23 cellular contexts compared by ENCODE assay signal in genomic region chrX:117532339-117532738, GRCh38.
"Had no signal": no experiment of that assay in that cellular context is flagged by ENCODE, and none has a peak within 500 bp of the region (broad histone marks: within the 10 kb centered on the region; RNA-seq: fewer than 3 reads in every experiment).

No MANE protein-coding gene starts in this region.

- DNase-seq: activated CD4-positive, alpha-beta memory T cell treated with anti-CD3 and anti-CD28 coated beads for 36 hours; activated CD4-positive, alpha-beta T cell treated with anti-CD3 and anti-CD28 coated beads, Interleukin-2, amount 10 ng/mL, durations not matched to agents 24 days and 14 days; activated CD4-positive, CD25-positive, alpha-beta regulatory T cell treated with anti-CD3 and anti-CD28 coated beads, Interleukin-2, amount 50 U/mL, for 72 hours; activated naive CD4-positive, alpha-beta T cell treated with Interleukin-2 at 50 U/mL for 16 hours; activated T-cell treated with anti-CD3 and anti-CD28 coated beads, Interleukin-2, amount 50 U/mL, for 4 hours; anterior cingulate cortex; cerebellar nuclear complex; dorsolateral prefrontal cortex; effector memory CD4-positive, alpha-beta T cell; left lung; mesendoderm; natural killer cell; occipital lobe; right cardiac atrium; spleen; stimulated activated naive CD8-positive, alpha-beta T cell treated with anti-CD3 and anti-CD28 coated beads, Interleukin-15, amount 100 ng/mL, for 72 hours; substantia nigra; T-helper 17 cell; uterus had no signal

- H3K9me3 Mint-ChIP-seq: activated CD4-positive, alpha-beta memory T cell treated with anti-CD3 and anti-CD28 coated beads for 36 hours; activated CD4-positive, alpha-beta T cell treated with anti-CD3 and anti-CD28 coated beads, Interleukin-2, amount 10 ng/mL, durations not matched to agents 24 days and 14 days; activated T-cell treated with anti-CD3 and anti-CD28 coated beads, Interleukin-2, amount 50 U/mL, for 4 hours; neural progenitor cell; stimulated activated naive CD8-positive, alpha-beta T cell treated with anti-CD3 and anti-CD28 coated beads, Interleukin-15, amount 100 ng/mL, for 72 hours; type B pancreatic cell had no signal

- H3K27ac Mint-ChIP-seq: activated CD4-positive, alpha-beta memory T cell treated with anti-CD3 and anti-CD28 coated beads for 36 hours; activated CD4-positive, alpha-beta T cell treated with anti-CD3 and anti-CD28 coated beads, Interleukin-2, amount 10 ng/mL, durations not matched to agents 24 days and 14 days; activated naive CD8-positive, alpha-beta T cell; brain; natural killer cell; neural progenitor cell; stimulated activated naive CD8-positive, alpha-beta T cell treated with anti-CD3 and anti-CD28 coated beads, Interleukin-15, amount 100 ng/mL, for 72 hours; T-helper 17 cell; type B pancreatic cell had no signal

- ATAC-seq: activated T-cell treated with anti-CD3 and anti-CD28 coated beads, Interleukin-2, amount 50 U/mL, for 4 hours; left lung; natural killer cell; right cardiac atrium; stimulated activated naive CD8-positive, alpha-beta T cell treated with anti-CD3 and anti-CD28 coated beads, Interleukin-15, amount 100 ng/mL, for 72 hours; T-helper 17 cell had no signal

- H3K36me3 Mint-ChIP-seq: activated CD4-positive, alpha-beta memory T cell treated with anti-CD3 and anti-CD28 coated beads for 36 hours; activated naive CD8-positive, alpha-beta T cell; brain; natural killer cell; neural progenitor cell; type B pancreatic cell had no signal

- H3K4me3 Mint-ChIP-seq: activated CD4-positive, alpha-beta memory T cell treated with anti-CD3 and anti-CD28 coated beads for 36 hours; activated CD4-positive, alpha-beta T cell treated with anti-CD3 and anti-CD28 coated beads, Interleukin-2, amount 10 ng/mL, durations not matched to agents 24 days and 14 days; activated naive CD8-positive, alpha-beta T cell; activated T-cell treated with anti-CD3 and anti-CD28 coated beads, Interleukin-2, amount 50 U/mL, for 4 hours; brain; natural killer cell; neural progenitor cell; stimulated activated naive CD8-positive, alpha-beta T cell treated with anti-CD3 and anti-CD28 coated beads, Interleukin-15, amount 100 ng/mL, for 72 hours; T-helper 17 cell; type B pancreatic cell had no signal

- H3K27me3 Mint-ChIP-seq: activated CD4-positive, alpha-beta memory T cell treated with anti-CD3 and anti-CD28 coated beads for 36 hours; activated CD4-positive, alpha-beta T cell treated with anti-CD3 and anti-CD28 coated beads, Interleukin-2, amount 10 ng/mL, durations not matched to agents 24 days and 14 days; activated naive CD8-positive, alpha-beta T cell; stimulated activated naive CD8-positive, alpha-beta T cell treated with anti-CD3 and anti-CD28 coated beads, Interleukin-15, amount 100 ng/mL, for 72 hours; T-helper 17 cell; type B pancreatic cell had no signal

- H3K4me1 Mint-ChIP-seq: activated CD4-positive, alpha-beta T cell treated with anti-CD3 and anti-CD28 coated beads, Interleukin-2, amount 10 ng/mL, durations not matched to agents 24 days and 14 days; natural killer cell; neural progenitor cell; stimulated activated naive CD8-positive, alpha-beta T cell treated with anti-CD3 and anti-CD28 coated beads, Interleukin-15, amount 100 ng/mL, for 72 hours; T-helper 17 cell had no signal
